ENCODE assay signal across 18 cellular contexts in the genomic region with DNA sequence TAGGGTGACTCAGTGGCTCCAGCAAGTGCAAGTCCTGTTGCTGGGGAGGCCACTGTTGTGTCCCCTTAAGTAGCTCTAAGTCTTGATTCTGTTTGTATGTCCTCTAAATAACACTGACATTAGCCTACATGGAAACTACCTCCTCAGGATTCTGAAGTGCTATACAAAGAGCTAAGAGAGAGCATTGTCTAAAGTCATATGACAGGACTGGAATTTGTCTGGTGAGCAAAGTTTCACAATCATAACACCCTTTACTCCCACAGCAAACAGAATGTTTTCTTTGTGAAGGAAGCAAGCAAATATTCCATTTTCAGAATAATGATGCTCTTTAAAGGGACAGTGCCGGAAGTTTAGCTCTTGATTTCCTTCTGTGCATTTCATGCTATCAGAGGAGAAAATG. TPM values are rescaled to one million over a fixed set of nuclear protein-coding genes. Genes with fewer than 3 reads are reported as not detected.
DNase-seq lines count a peak whose midpoint lies in the region; ATAC-seq and TF ChIP-seq lines count a peak whose summit lies in the region.
"Had no signal": no experiment of that assay in that cellular context is flagged by ENCODE, and none has a peak within 500 bp of the region (broad histone marks: within the 10 kb centered on the region; RNA-seq: fewer than 3 reads in every experiment).

No MANE protein-coding gene starts in this region.

- H3K27ac ChIP-seq in liver (ENCODE audit: low read depth in 1 of 2, low read length in 2 of 2): no peak overlapping the region

- peak; percentile 56 for ATAC-seq in left ventricle myocardium superior
- ATAC-seq in left cardiac atrium: no peak
- ATAC-seq in esophagus mucosa: no peak
- ATAC-seq: Panc1 had no signal

- intact Hi-C loops in left ventricle myocardium superior (cut with micrococcal nuclease) (no loop called here), left cardiac atrium (cut with DNase I) (no loop called here)

- no peak overlapping the region for H3K9ac ChIP-seq in liver (ENCODE audit: low read depth in 1 of 2, low read length in 2 of 2)

- peaks cover 0 to 6% (median 4%) of the 10 kb centered on the region in 4 donors for H3K4me1 ChIP-seq in liver (ENCODE audit: control insufficient read depth in 4 of 4, insufficient read depth in 4 of 4, low read length in 3 of 4)
- H3K4me1 ChIP-seq: Caco-2 had no signal

- H3K4me3 ChIP-seq in fibroblast of mammary gland (ENCODE audit: control insufficient read depth, low read depth, low read length) (no peak overlapping the region), liver (ENCODE audit: low read depth in 1 of 3, low read length in 3 of 3) (no peak overlapping the region)
- H3K4me3 ChIP-seq: MG63 had no signal

- H3K27me3 ChIP-seq in liver (ENCODE audit: control insufficient read depth in 4 of 4, insufficient read depth in 4 of 4, low read length in 3 of 4): no peaks in the 10 kb centered on the region
- H3K27me3 ChIP-seq: MG63 had no signal

- 40% methylated on average over 1 of the region's 1 CpG for WGBS in liver

- TF ChIP-seq RAD21 in liver (IDR thresholded peaks at IDR 0.05): no peak

- peaks cover 0 to 2% (median 0%) of the 10 kb centered on the region in 4 donors for H3K9me3 ChIP-seq in liver (ENCODE audit: control insufficient read depth in 4 of 4, low read length in 3 of 4)
- H3K9me3 ChIP-seq: Caco-2, MG63 had no signal

- no peaks in the 10 kb centered on the region for H3K36me3 ChIP-seq in liver (ENCODE audit: control insufficient read depth in 4 of 4, insufficient read depth in 3 of 4, low read depth in 1 of 4, low read length in 3 of 4)
- H3K36me3 ChIP-seq: MG63 had no signal

- DNase-seq in left ventricle myocardium superior (no peak), left cardiac atrium (no peak), fibroblast of mammary gland (ENCODE audit: low read depth) (peak; percentile 23), middle frontal gyrus (ENCODE audit: extremely low spot score, low spot score) (no peak), T-helper 1 cell (no peak)
- DNase-seq in activated naive CD4-positive, alpha-beta T cell treated with anti-CD3 and anti-CD28 coated beads, Interleukin-2, amount 50 U/mL, for 16 hours: no peak
- DNase-seq: MG63, NCI-H1105 treated with DMSO at 0.1 percent for 48 hours, NCI-H187, NCI-H446 treated with DMSO at 0.1 percent for 48 hours, NCI-H748 treated with DMSO at 0.1 percent for 48 hours, SHP77 had no signal

- TF ChIP-seq CTCF in fibroblast of mammary gland (conservative IDR thresholded peaks at IDR 0.05; ENCODE audit: control insufficient read depth, insufficient read depth, low read depth, low read length) (no peak), liver (IDR thresholded peaks at IDR 0.05; ENCODE audit: low read depth, low read length, missing input control) (no peak)

TF ChIP-seq in liver, 16 proteins besides CTCF, POLR2A, EP300 and RAD21:
- peak in 1 of 2 donors; percentile 49 for TF ChIP-seq HNF4A (conservative IDR thresholded peaks at IDR 0.05)
- TF ChIP-seq TAF1 (conservative IDR thresholded peaks at IDR 0.05): no peak
- peak; percentile 25 for TF ChIP-seq SP1 (IDR thresholded peaks at IDR 0.05)

RNA-seq across cellular contexts. Expression of a gene that starts 23.4 kb away (rescaled TPM):
- total RNA-seq in left ventricle myocardium superior: not detected
- total RNA-seq in left cardiac atrium: not detected
- not detected for total RNA-seq in liver
- not detected for polyA plus RNA-seq in liver
- not detected for total RNA-seq in esophagus mucosa
- total RNA-seq: A172, Caco-2 had no signal
- polyA plus RNA-seq: CD14-positive monocyte had no signal

RNA-seq across cellular contexts. Expression of a gene that starts 28.2 kb away (rescaled TPM):
- total RNA-seq in left ventricle myocardium superior (not detected), left cardiac atrium (not detected), liver (not detected), esophagus mucosa (not detected)
- polyA plus RNA-seq in liver: not detected
- total RNA-seq: A172, Caco-2 had no signal
- polyA plus RNA-seq: CD14-positive monocyte had no signal

RNA-seq across cellular contexts. Expression of a gene that starts 33.1 kb away (rescaled TPM):
- total RNA-seq in left ventricle myocardium superior (not detected), left cardiac atrium (not detected), liver (not detected), esophagus mucosa (not detected)
- polyA plus RNA-seq in liver: not detected
- total RNA-seq: A172, Caco-2 had no signal
- polyA plus RNA-seq: CD14-positive monocyte had no signal

RNA-seq across cellular contexts. Expression of a gene that starts 37.9 kb away (rescaled TPM):
- not detected for total RNA-seq in left ventricle myocardium superior
- not detected for total RNA-seq in left cardiac atrium
- total RNA-seq in liver: not detected
- polyA plus RNA-seq in liver: not detected
- not detected for total RNA-seq in esophagus mucosa
- total RNA-seq: A172, Caco-2 had no signal
- polyA plus RNA-seq: CD14-positive monocyte had no signal

RNA-seq across cellular contexts. Expression of a gene that starts 38.5 kb away (rescaled TPM):
- total RNA-seq in left ventricle myocardium superior: 1.3 TPM
- 1 to 10 TPM; 1.9 to 2.0 TPM for total RNA-seq in left cardiac atrium
- 10 to 100 TPM; 11.3 to 24.3 TPM for total RNA-seq in liver
- 1 to 10 TPM; 2.8 to 5.7 TPM for polyA plus RNA-seq in liver
- 0.52 TPM for total RNA-seq in esophagus mucosa
